In the genomic region with DNA sequence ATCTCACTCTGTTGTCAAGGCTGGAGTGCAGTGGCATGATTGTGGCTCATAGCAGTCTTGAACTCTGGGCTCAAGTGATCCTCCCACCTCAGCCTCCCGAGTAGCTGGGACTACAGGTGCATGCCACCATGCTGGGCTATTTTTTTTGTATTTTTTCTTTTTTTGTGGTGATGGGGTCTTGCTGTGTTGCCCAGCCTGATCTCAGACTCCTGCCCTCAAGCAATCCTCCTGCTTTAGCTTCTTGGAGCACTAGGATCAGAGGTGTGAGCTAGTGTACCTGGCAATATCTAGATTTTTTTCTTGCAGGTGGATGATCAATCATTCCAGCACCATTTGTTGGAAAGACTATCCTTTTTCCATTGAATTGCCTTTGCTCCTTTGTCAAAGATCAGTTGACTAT, we compare ENCODE assay signal across 34 cellular contexts. TPM values are rescaled to one million over a fixed set of nuclear protein-coding genes. Genes with fewer than 3 reads are reported as not detected.
"Had no signal": no experiment of that assay in that cellular context is flagged by ENCODE, and none has a peak within 500 bp of the region (broad histone marks: within the 10 kb centered on the region; RNA-seq: fewer than 3 reads in every experiment).

No MANE protein-coding gene starts in this region.

- H3K9me3 Mint-ChIP-seq: activated B cell treated with CpG ODN at 0.5 μM for 24 hours; activated CD8-positive, alpha-beta T cell treated with anti-CD3 and anti-CD28 coated beads for 36 hours; activated naive CD4-positive, alpha-beta T cell treated with anti-CD3 and anti-CD28 coated beads for 36 hours; activated naive CD4-positive, alpha-beta T cell treated with anti-CD3 and anti-CD28 coated beads, Interleukin-2, amount 50 U/mL, for 24 hours; activated naive CD8-positive, alpha-beta T cell treated with anti-CD3 and anti-CD28 coated beads for 36 hours; activated naive CD8-positive, alpha-beta T cell treated with anti-CD3 and anti-CD28 coated beads, Interleukin-2, amount 50 U/mL, for 24 hours; activated T-helper 1 cell treated with anti-CD3 and anti-CD28 coated beads, Interleukin-12 subunit alpha, Interleukin-12 subunit beta, Interleukin-2, Interleukin-4 antibody, amounts not matched to agents 30 ng/mL and 10 ng/mL and 1 ng/mL, durations not matched to agents 14 hours and 24 hours and 36 hours; activated T-helper 2 cell treated with anti-CD3 and anti-CD28 coated beads, Interferon-gamma antibody, Interleukin-2, Interleukin-4, amounts not matched to agents 10 μg/mL and 5 μg/mL and 100 μg/mL, durations not matched to agents 14 hours and 24 hours and 36 hours; effector memory CD8-positive, alpha-beta T cell; T-cell; T-helper 1 cell treated with Interleukin-12 subunit alpha and Interleukin-12 subunit beta and Interleukin-4 antibody, amounts not matched to agents 30 μg/mL and 1 μg/mL, for 36 hours had no signal

- DNase-seq: activated B cell treated with CpG ODN at 0.5 μM for 24 hours; activated CD4-positive, alpha-beta T cell treated with anti-CD3 and anti-CD28 coated beads for 48 hours; activated CD4-positive, alpha-beta T cell treated with anti-CD3 and anti-CD28 coated beads, Interleukin-2, amount 50 U/mL, for 1 hour; activated CD4-positive, alpha-beta T cell treated with anti-CD3 and anti-CD28 coated beads, Interleukin-2, amount 50 U/mL, for 48 hours; activated CD8-positive, alpha-beta memory T cell treated with anti-CD3 and anti-CD28 coated beads for 24 hours; activated CD8-positive, alpha-beta T cell treated with anti-CD3 and anti-CD28 coated beads for 36 hours; activated effector memory CD4-positive, alpha-beta T cell treated with anti-CD3 and anti-CD28 coated beads, Interleukin-2, amount 50 U/mL, for 16 hours; activated naive CD4-positive, alpha-beta T cell treated with anti-CD3 and anti-CD28 coated beads for 36 hours; activated naive CD8-positive, alpha-beta T cell treated with anti-CD3 and anti-CD28 coated beads for 36 hours; activated naive CD8-positive, alpha-beta T cell treated with anti-CD3 and anti-CD28 coated beads, Interleukin-2, amount 50 U/mL, for 24 hours; activated T-cell treated with anti-CD3 and anti-CD28 coated beads, Interleukin-2, amount 50 U/mL, for 48 hours; adrenal gland; amygdala; aorta; body of pancreas; caudate nucleus; cortex of kidney; dermis blood vessel endothelial cell; effector CD4-positive, alpha-beta T cell; effector memory CD8-positive, alpha-beta T cell; erythroblast; foreskin melanocyte; SW 1271; T-cell; T-helper 9 cell had no signal

- H3K4me3 ChIP-seq: adrenal gland, body of pancreas, esophagus muscularis mucosa, gastroesophageal sphincter had no signal

- ATAC-seq: activated CD4-positive, CD25-positive, alpha-beta regulatory T cell treated with anti-CD3 and anti-CD28 coated beads, Interleukin-2, amount 50 U/mL, for 24 hours; activated CD8-positive, alpha-beta T cell treated with anti-CD3 and anti-CD28 coated beads for 36 hours; activated naive CD8-positive, alpha-beta T cell treated with anti-CD3 and anti-CD28 coated beads, Interleukin-2, amount 50 U/mL, for 24 hours; body of pancreas; effector memory CD8-positive, alpha-beta T cell; gastroesophageal sphincter; T-cell had no signal

- H3K9me3 ChIP-seq: adrenal gland, body of pancreas, esophagus muscularis mucosa, gastroesophageal sphincter had no signal

- H3K36me3 ChIP-seq: adrenal gland, esophagus muscularis mucosa, gastroesophageal sphincter had no signal

- H3K36me3 Mint-ChIP-seq: activated naive CD4-positive, alpha-beta T cell treated with anti-CD3 and anti-CD28 coated beads, Interleukin-2, amount 50 U/mL, for 24 hours; activated naive CD8-positive, alpha-beta T cell treated with anti-CD3 and anti-CD28 coated beads for 36 hours; T-cell had no signal

- H3K27me3 ChIP-seq: adrenal gland, body of pancreas, esophagus muscularis mucosa, gastroesophageal sphincter had no signal

- FAIRE-seq: colon had no signal

- H3K4me3 Mint-ChIP-seq: activated B cell treated with CpG ODN at 0.5 μM for 24 hours; activated CD8-positive, alpha-beta T cell treated with anti-CD3 and anti-CD28 coated beads for 36 hours; activated naive CD4-positive, alpha-beta T cell treated with anti-CD3 and anti-CD28 coated beads for 36 hours; activated naive CD4-positive, alpha-beta T cell treated with anti-CD3 and anti-CD28 coated beads, Interleukin-2, amount 50 U/mL, for 24 hours; activated naive CD8-positive, alpha-beta T cell treated with anti-CD3 and anti-CD28 coated beads for 36 hours; activated naive CD8-positive, alpha-beta T cell treated with anti-CD3 and anti-CD28 coated beads, Interleukin-2, amount 50 U/mL, for 24 hours; activated T-helper 1 cell treated with anti-CD3 and anti-CD28 coated beads, Interleukin-12 subunit alpha, Interleukin-12 subunit beta, Interleukin-2, Interleukin-4 antibody, amounts not matched to agents 30 ng/mL and 10 ng/mL and 1 ng/mL, durations not matched to agents 14 hours and 24 hours and 36 hours; effector memory CD8-positive, alpha-beta T cell; T-cell; T-helper 1 cell treated with Interleukin-12 subunit alpha and Interleukin-12 subunit beta and Interleukin-4 antibody, amounts not matched to agents 30 μg/mL and 1 μg/mL, for 36 hours had no signal

- H3K4me1 Mint-ChIP-seq: activated B cell treated with CpG ODN at 0.5 μM for 24 hours; activated naive CD4-positive, alpha-beta T cell treated with anti-CD3 and anti-CD28 coated beads, Interleukin-2, amount 50 U/mL, for 24 hours; activated naive CD8-positive, alpha-beta T cell treated with anti-CD3 and anti-CD28 coated beads for 36 hours; activated naive CD8-positive, alpha-beta T cell treated with anti-CD3 and anti-CD28 coated beads, Interleukin-2, amount 50 U/mL, for 24 hours; T-cell had no signal

- H3K27me3 Mint-ChIP-seq: activated B cell treated with CpG ODN at 0.5 μM for 24 hours; activated CD8-positive, alpha-beta T cell treated with anti-CD3 and anti-CD28 coated beads for 36 hours; activated naive CD4-positive, alpha-beta T cell treated with anti-CD3 and anti-CD28 coated beads, Interleukin-2, amount 50 U/mL, for 24 hours; activated naive CD8-positive, alpha-beta T cell treated with anti-CD3 and anti-CD28 coated beads for 36 hours; activated naive CD8-positive, alpha-beta T cell treated with anti-CD3 and anti-CD28 coated beads, Interleukin-2, amount 50 U/mL, for 24 hours had no signal

RNA-seq across cellular contexts. Expression of gene IL34, which starts 52.8 kb away (rescaled TPM):
- total RNA-seq: activated CD8-positive, alpha-beta T cell treated with anti-CD3 and anti-CD28 coated beads for 36 hours; activated naive CD4-positive, alpha-beta T cell treated with anti-CD3 and anti-CD28 coated beads for 36 hours; activated T-helper 1 cell treated with anti-CD3 and anti-CD28 coated beads, Interleukin-12 subunit alpha, Interleukin-12 subunit beta, Interleukin-2, Interleukin-4 antibody, amounts not matched to agents 30 ng/mL and 10 ng/mL and 1 ng/mL, durations not matched to agents 14 hours and 24 hours and 36 hours; activated T-helper 2 cell treated with anti-CD3 and anti-CD28 coated beads, Interferon-gamma antibody, Interleukin-2, Interleukin-4, amounts not matched to agents 10 μg/mL and 5 μg/mL and 100 μg/mL, durations not matched to agents 14 hours and 24 hours and 36 hours; T-helper 2 cell treated with Interferon-gamma antibody and Interleukin-4, amounts not matched to agents 100 ng/mL and 5 ng/mL, for 36 hours had no signal
